In the genomic region with DNA sequence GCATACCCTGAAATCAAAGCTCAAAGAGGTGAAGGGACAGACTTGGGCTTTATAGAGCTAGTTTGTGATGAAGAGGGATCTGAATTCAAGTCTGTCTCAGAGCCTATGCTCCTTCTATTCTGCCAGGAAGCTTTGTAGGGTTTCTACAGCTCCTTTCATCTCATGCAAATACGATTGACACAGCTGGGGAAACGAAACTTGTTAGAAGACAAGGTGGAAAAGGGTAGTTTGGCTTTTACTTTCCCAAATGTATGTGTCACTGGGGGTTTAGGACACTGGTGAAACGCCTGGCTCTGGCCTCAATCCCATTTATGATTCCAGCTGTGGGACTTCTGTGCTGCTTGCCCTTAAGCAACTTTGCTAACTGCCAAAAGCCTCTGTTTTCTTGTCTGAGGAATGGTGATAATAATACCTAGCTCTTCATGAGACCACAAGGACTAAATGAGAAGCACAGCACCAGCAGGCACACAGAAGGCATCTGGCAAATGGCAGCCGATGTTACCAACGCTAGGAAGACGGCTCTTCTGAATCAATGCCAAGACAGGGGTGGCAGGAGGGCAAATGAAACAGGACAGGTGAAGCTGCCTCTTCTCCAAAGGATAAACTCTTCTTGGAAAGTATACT, we compare ENCODE assay signal across 8 cellular contexts.
DNase-seq lines count a peak whose midpoint lies in the region; ATAC-seq, FAIRE-seq and TF ChIP-seq lines count a peak whose summit lies in the region.
"Had no signal": no experiment of that assay in that cellular context is flagged by ENCODE, and none has a peak within 500 bp of the region (broad histone marks: within the 10 kb centered on the region; RNA-seq: fewer than 3 reads in every experiment).

No MANE protein-coding gene starts in this region.

- H3K36me3 ChIP-seq in SK-N-SH (replicated peaks in 1 of 2; ENCODE audit: control insufficient read depth in 1 of 2, insufficient read depth in 2 of 2, low read length in 1 of 2) = no peaks in the 10 kb centered on the region

- no peaks in the 10 kb centered on the region for H3K9me3 ChIP-seq in SK-N-SH

- H3K4me2 ChIP-seq in SK-N-SH = no peak overlapping the region

- TF ChIP-seq RAD21 in SK-N-SH (IDR thresholded peaks at IDR 0.05; ENCODE audit: low read length) = no peak

- POLR2A ChIA-PET in SK-N-SH (lab: Yijun Ruan, JAX) = no interaction called here

- peak overlapping the region; percentile 66 to 67 for H3K4me3 Mint-ChIP-seq in stimulated activated naive B cell treated with anti-CD40 and anti-IgM and Interleukin-4, amounts not matched to agents 10 μg/mL and 1 μg/mL and 100 μg/mL, for 72 hours

- WGBS in SK-N-SH (ENCODE audit: low lambda C conversion rate) = 77% methylated on average over 6 of the region's 6 CpGs

- no peaks in the 10 kb centered on the region for H3K27me3 ChIP-seq in SK-N-SH (ENCODE audit: insufficient read depth)

- H3K9me2 ChIP-seq in SK-N-SH = no peaks in the 10 kb centered on the region

- no peaks in the 10 kb centered on the region for H3F3A ChIP-seq in SK-N-SH (replicated peaks; ENCODE audit: insufficient read depth)

- no peak overlapping the region for H3K9ac ChIP-seq in SK-N-SH

- peaks cover 40 to 71% of the 10 kb centered on the region in 2 donors for H3K4me1 Mint-ChIP-seq in stimulated activated naive B cell treated with anti-CD40 and anti-IgM and Interleukin-4, amounts not matched to agents 10 μg/mL and 1 μg/mL and 100 μg/mL, for 72 hours

- no peak for FAIRE-seq in frontal cortex (lab: Jason Lieb, UNC)
- FAIRE-seq: colon had no signal

- peak overlapping the region; percentile 63 for H3K27ac Mint-ChIP-seq in stimulated activated naive B cell treated with anti-CD40 and anti-IgM and Interleukin-4, amounts not matched to agents 10 μg/mL and 1 μg/mL and 100 μg/mL, for 72 hours

- ATAC-seq in HG02623 (IDR thresholded peaks at IDR 0.05; ENCODE audit: unreplicated experiment) = peak; percentile 65
- ATAC-seq in stimulated activated naive B cell treated with anti-CD40 and anti-IgM and Interleukin-4, amounts not matched to agents 10 μg/mL and 1 μg/mL and 100 μg/mL, for 72 hours (replicated peaks) = peak; percentile 67 to 69

- CTCF ChIA-PET in SK-N-SH (lab: Yijun Ruan, JAX) = interaction anchor here (0.8 to 2.2 kb wide), 7 partner anchors 10 to 181 kb away, joined by 3 to 7 read pairs (median 4); a partner anchor contains a TSS

- no peaks in the 10 kb centered on the region for H3K9me3 Mint-ChIP-seq in stimulated activated naive B cell treated with anti-CD40 and anti-IgM and Interleukin-4, amounts not matched to agents 10 μg/mL and 1 μg/mL and 100 μg/mL, for 72 hours

- peak; percentile 54 for TF ChIP-seq POLR2A in GM19099 (IDR thresholded peaks at IDR 0.05; ENCODE audit: extremely low read depth, insufficient read length, low read depth)

- DNase-seq in MV-4-11 (lab: John Stamatoyannopoulos, UW) = peak; percentile 68
- no peak for DNase-seq in stimulated activated naive B cell treated with anti-CD40 and anti-IgM and Interleukin-4, amounts not matched to agents 10 μg/mL and 1 μg/mL and 100 μg/mL, for 72 hours
- DNase-seq in EL = no peak
- DNase-seq in frontal cortex (ENCODE audit: low spot score in 2 of 2) = no peak
- DNase-seq in SK-N-SH = no peak

- no peaks in the 10 kb centered on the region for H3K36me3 Mint-ChIP-seq in stimulated activated naive B cell treated with anti-CD40 and anti-IgM and Interleukin-4, amounts not matched to agents 10 μg/mL and 1 μg/mL and 100 μg/mL, for 72 hours

- H3K4me1 ChIP-seq in SK-N-SH (ENCODE audit: control insufficient read depth in 1 of 2, insufficient read depth in 2 of 2, low read depth in 1 of 2, low read length in 1 of 2) = peaks cover 0 to 9% of the 10 kb centered on the region in 2 experiments; a peak in 2 of 4 replicates

- no peak for TF ChIP-seq CTCF in SK-N-SH (IDR thresholded peaks at IDR 0.05)

- no peak for TF ChIP-seq EP300 in SK-N-SH (IDR thresholded peaks at IDR 0.05; ENCODE audit: borderline replicate concordance in 1 of 2, low read depth in 1 of 2, low read length in 1 of 2)

- no peaks in the 10 kb centered on the region for H3K27me3 Mint-ChIP-seq in stimulated activated naive B cell treated with anti-CD40 and anti-IgM and Interleukin-4, amounts not matched to agents 10 μg/mL and 1 μg/mL and 100 μg/mL, for 72 hours

- H3K79me2 ChIP-seq in SK-N-SH (ENCODE audit: insufficient read depth) = no peaks in the 10 kb centered on the region

- no peaks in the 10 kb centered on the region for H4K20me1 ChIP-seq in SK-N-SH (ENCODE audit: insufficient read depth)

- H2AFZ ChIP-seq in SK-N-SH (ENCODE audit: low read depth) = no peak overlapping the region

- H3K27ac ChIP-seq in SK-N-SH (ENCODE audit: low read depth in 2 of 2, low read length in 1 of 2) = no peak overlapping the region

- H3K4me3 ChIP-seq in SK-N-SH (ENCODE audit: low read depth in 2 of 2, low read length in 1 of 2) = no peak overlapping the region

TF ChIP-seq in SK-N-SH, 30 proteins besides CTCF, POLR2A, EP300 and RAD21:
- TF ChIP-seq, protein P1, sequence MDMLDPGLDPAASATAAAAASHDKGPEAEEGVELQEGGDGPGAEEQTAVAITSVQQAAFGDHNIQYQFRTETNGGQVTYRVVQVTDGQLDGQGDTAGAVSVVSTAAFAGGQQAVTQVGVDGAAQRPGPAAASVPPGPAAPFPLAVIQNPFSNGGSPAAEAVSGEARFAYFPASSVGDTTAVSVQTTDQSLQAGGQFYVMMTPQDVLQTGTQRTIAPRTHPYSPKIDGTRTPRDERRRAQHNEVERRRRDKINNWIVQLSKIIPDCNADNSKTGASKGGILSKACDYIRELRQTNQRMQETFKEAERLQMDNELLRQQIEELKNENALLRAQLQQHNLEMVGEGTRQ (IDR thresholded peaks at IDR 0.05; ENCODE audit: borderline replicate concordance, low read depth, low read length) = no peak
- TF ChIP-seq, protein P2, sequence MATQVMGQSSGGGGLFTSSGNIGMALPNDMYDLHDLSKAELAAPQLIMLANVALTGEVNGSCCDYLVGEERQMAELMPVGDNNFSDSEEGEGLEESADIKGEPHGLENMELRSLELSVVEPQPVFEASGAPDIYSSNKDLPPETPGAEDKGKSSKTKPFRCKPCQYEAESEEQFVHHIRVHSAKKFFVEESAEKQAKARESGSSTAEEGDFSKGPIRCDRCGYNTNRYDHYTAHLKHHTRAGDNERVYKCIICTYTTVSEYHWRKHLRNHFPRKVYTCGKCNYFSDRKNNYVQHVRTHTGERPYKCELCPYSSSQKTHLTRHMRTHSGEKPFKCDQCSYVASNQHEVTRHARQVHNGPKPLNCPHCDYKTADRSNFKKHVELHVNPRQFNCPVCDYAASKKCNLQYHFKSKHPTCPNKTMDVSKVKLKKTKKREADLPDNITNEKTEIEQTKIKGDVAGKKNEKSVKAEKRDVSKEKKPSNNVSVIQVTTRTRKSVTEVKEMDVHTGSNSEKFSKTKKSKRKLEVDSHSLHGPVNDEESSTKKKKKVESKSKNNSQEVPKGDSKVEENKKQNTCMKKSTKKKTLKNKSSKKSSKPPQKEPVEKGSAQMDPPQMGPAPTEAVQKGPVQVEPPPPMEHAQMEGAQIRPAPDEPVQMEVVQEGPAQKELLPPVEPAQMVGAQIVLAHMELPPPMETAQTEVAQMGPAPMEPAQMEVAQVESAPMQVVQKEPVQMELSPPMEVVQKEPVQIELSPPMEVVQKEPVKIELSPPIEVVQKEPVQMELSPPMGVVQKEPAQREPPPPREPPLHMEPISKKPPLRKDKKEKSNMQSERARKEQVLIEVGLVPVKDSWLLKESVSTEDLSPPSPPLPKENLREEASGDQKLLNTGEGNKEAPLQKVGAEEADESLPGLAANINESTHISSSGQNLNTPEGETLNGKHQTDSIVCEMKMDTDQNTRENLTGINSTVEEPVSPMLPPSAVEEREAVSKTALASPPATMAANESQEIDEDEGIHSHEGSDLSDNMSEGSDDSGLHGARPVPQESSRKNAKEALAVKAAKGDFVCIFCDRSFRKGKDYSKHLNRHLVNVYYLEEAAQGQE (IDR thresholded peaks at IDR 0.05; ENCODE audit: low read depth, low read length) = no peak
- no peak for TF ChIP-seq YY1 (IDR thresholded peaks at IDR 0.05; ENCODE audit: low read depth)
- no peak for TF ChIP-seq ELF1 (IDR thresholded peaks at IDR 0.05)
- TF ChIP-seq, protein P3, sequence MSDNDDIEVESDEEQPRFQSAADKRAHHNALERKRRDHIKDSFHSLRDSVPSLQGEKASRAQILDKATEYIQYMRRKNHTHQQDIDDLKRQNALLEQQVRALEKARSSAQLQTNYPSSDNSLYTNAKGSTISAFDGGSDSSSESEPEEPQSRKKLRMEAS (IDR thresholded peaks at IDR 0.05; ENCODE audit: low read depth) = no peak
- no peak for TF ChIP-seq JUND (IDR thresholded peaks at IDR 0.05)
- no peak for TF ChIP-seq MEF2A (IDR thresholded peaks at IDR 0.05; ENCODE audit: borderline replicate concordance, low read depth)
- TF ChIP-seq, protein P4, sequence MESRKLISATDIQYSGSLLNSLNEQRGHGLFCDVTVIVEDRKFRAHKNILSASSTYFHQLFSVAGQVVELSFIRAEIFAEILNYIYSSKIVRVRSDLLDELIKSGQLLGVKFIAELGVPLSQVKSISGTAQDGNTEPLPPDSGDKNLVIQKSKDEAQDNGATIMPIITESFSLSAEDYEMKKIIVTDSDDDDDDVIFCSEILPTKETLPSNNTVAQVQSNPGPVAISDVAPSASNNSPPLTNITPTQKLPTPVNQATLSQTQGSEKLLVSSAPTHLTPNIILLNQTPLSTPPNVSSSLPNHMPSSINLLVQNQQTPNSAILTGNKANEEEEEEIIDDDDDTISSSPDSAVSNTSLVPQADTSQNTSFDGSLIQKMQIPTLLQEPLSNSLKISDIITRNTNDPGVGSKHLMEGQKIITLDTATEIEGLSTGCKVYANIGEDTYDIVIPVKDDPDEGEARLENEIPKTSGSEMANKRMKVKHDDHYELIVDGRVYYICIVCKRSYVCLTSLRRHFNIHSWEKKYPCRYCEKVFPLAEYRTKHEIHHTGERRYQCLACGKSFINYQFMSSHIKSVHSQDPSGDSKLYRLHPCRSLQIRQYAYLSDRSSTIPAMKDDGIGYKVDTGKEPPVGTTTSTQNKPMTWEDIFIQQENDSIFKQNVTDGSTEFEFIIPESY (IDR thresholded peaks at IDR 0.05; ENCODE audit: borderline replicate concordance, low read depth) = no peak
- TF ChIP-seq GABPA (IDR thresholded peaks at IDR 0.05; ENCODE audit: low read depth) = no peak
- TF ChIP-seq FOXJ3 (CRISPR knock-in tag; IDR thresholded peaks at IDR 0.05) = no peak
- TF ChIP-seq, protein P5, sequence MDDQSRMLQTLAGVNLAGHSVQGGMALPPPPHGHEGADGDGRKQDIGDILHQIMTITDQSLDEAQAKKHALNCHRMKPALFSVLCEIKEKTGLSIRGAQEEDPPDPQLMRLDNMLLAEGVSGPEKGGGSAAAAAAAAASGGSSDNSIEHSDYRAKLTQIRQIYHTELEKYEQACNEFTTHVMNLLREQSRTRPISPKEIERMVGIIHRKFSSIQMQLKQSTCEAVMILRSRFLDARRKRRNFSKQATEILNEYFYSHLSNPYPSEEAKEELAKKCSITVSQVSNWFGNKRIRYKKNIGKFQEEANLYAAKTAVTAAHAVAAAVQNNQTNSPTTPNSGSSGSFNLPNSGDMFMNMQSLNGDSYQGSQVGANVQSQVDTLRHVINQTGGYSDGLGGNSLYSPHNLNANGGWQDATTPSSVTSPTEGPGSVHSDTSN (IDR thresholded peaks at IDR 0.05) = no peak
- no peak for TF ChIP-seq TAF1 (IDR thresholded peaks at IDR 0.05; ENCODE audit: borderline replicate concordance, low read depth, low read length)
